Comparison of ENCODE assay signal across 10 cellular contexts in genomic region chr2:6352906-6353515, GRCh38.
DNase-seq lines count a peak whose midpoint lies in the region; ATAC-seq and TF ChIP-seq lines count a peak whose summit lies in the region.
"Had no signal": no experiment of that assay in that cellular context is flagged by ENCODE, and none has a peak within 500 bp of the region (broad histone marks: within the 10 kb centered on the region; RNA-seq: fewer than 3 reads in every experiment).

No MANE protein-coding gene starts in this region.

- intact Hi-C loops in gastrocnemius medialis (cut with DNase I; ENCODE audit: low total_unique reads), result loop anchor here (1.0 kb wide), 1 partner anchor 420 kb away; no protein-coding TSS in a partner anchor

- peaks cover 0 to 8% of the 10 kb centered on the region in 2 donors for H3K4me1 ChIP-seq in gastrocnemius medialis

- H3K4me3 ChIP-seq in gastrocnemius medialis, result no peak overlapping the region
- H3K4me3 ChIP-seq: skin epidermis had no signal

- DNase-seq in NCI-H1417 (lab: John Stamatoyannopoulos, UW) (peak; percentile 55 to 72 (median 61)), NCI-H1417 treated with DMSO at 0.1 percent for 48 hours (lab: John Stamatoyannopoulos, UW) (no peak), OCI-M1 (lab: John Stamatoyannopoulos, UW) (peak; percentile 37), foreskin melanocyte (peak; percentile 42), gastrocnemius medialis (peak in 1 of 2 donors; percentile 17), DMS79 treated with DMSO at 0.1 percent for 48 hours (lab: John Stamatoyannopoulos, UW) (no peak)
- DNase-seq: CD4-positive, CD25-positive, alpha-beta regulatory T cell had no signal

- TF ChIP-seq POLR2A in gastrocnemius medialis (IDR thresholded peaks at IDR 0.05), result no peak

- no peaks in the 10 kb centered on the region for H3K36me3 ChIP-seq in gastrocnemius medialis

- peak; percentile 28 to 65 (median 51) for TF ChIP-seq CTCF in gastrocnemius medialis (IDR thresholded peaks at IDR 0.05 in 4 of 5, conservative IDR thresholded peaks at IDR 0.05 in 1 of 5)

- ATAC-seq in gastrocnemius medialis, result peak in 1 of 2 donors; percentile 39
- no peak for ATAC-seq in HG02973 (IDR thresholded peaks at IDR 0.05; ENCODE audit: unreplicated experiment)
- no peak for ATAC-seq in HG02870 (IDR thresholded peaks at IDR 0.05; ENCODE audit: unreplicated experiment)

- H3K27me3 ChIP-seq in gastrocnemius medialis, result no peaks in the 10 kb centered on the region

- no peak overlapping the region for H3K27ac ChIP-seq in gastrocnemius medialis
- H3K27ac ChIP-seq: skin epidermis had no signal

- no peaks in the 10 kb centered on the region for H3K9me3 ChIP-seq in gastrocnemius medialis

- in situ Hi-C loops in gastrocnemius medialis (cut with MboI; ENCODE audit: low sequenced_read_pairs in 4 of 4), result loop anchor here in 3 of 4 donors (5.0 to 10.0 kb wide), 2 partner anchors 422 to 424 kb away; no protein-coding TSS in a partner anchor

Comparison
In these comparisons a context has a peak if more than half of its experiments do, and no peak if none do; other contexts are left out.
1. DNase-seq: peak in NCI-H1417 (3 of 3), OCI-M1 (single experiment) and foreskin melanocyte (single experiment); none in NCI-H1417 treated with DMSO at 0.1 percent for 48 hours (single experiment) and DMS79 treated with DMSO at 0.1 percent for 48 hours (single experiment).